15 cellular contexts compared by ENCODE assay signal in the genomic region with DNA sequence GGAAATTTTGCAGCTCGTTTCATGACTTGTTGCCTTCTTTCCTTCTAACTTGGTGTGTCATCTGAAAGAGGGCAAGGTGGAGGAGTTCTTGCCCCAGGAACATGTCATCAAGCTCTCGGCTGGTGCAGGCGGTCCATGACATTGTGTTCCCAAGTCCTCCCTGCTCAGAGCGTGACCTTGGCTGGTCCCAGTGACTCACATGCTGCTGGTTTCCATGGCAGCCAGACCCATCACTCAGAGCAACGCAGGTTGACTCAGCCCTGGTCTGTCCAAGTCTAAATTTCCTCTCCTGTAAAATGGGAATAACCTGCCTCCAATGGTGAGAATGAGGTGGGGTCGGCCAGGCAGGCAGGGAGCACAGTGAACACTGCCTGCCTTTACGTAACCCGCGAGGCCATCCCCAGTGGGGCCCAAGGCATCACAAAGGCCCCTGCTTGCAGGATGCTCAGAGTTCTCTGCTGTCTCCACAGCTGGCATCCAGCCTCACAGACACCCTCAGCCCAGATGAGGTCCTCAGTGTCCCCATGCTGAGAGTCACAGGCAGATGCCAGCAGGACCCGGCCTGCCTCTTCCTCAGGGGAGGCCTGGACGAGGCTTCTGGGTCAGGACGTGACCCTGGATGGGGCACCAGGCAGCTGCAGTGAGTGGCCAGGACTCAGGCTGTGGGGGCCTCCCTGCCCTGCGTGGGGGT.
DNase-seq lines count a peak whose midpoint lies in the region; ATAC-seq, FAIRE-seq and TF ChIP-seq lines count a peak whose summit lies in the region.
"Had no signal": no experiment of that assay in that cellular context is flagged by ENCODE, and none has a peak within 500 bp of the region (broad histone marks: within the 10 kb centered on the region; RNA-seq: fewer than 3 reads in every experiment).

No MANE protein-coding gene starts in this region.

- CTCF ChIA-PET in A549 (lab: Yijun Ruan, JAX), result interaction anchor here (0.9 to 1.4 kb wide), 3 partner anchors 12 to 194 kb away, joined by 3 read pairs; no protein-coding TSS in a partner anchor
- CTCF ChIA-PET in T-cell (lab: Charles Lee), result no interaction called here

- TF ChIP-seq POLR2A in A549 (IDR thresholded peaks at IDR 0.05; ENCODE audit: low read length), result no peak
- TF ChIP-seq POLR2A in vagina (IDR thresholded peaks at IDR 0.05), result no peak

- no peaks in the 10 kb centered on the region for H3K9me3 Mint-ChIP-seq in T-cell
- H3K9me3 Mint-ChIP-seq: GM23338, naive B cell had no signal

- peaks cover 0 to 4% of the 10 kb centered on the region in 2 donors for H3K27me3 Mint-ChIP-seq in T-cell

- POLR2A ChIA-PET in A549 (lab: Yijun Ruan, JAX) (no interaction called here), T-cell (lab: Charles Lee) (no interaction called here)

- peaks cover 0 to 6% (median 0%) of the 10 kb centered on the region in 3 donors for H3K4me1 Mint-ChIP-seq in T-cell
- H3K4me1 Mint-ChIP-seq: naive B cell had no signal

- H3K4me1 ChIP-seq in A549 (no peaks in the 10 kb centered on the region), vagina (peaks cover 18% of the 10 kb centered on the region)
- H3K4me1 ChIP-seq: BE2C had no signal

- H3K36me3 ChIP-seq in kidney epithelial cell (ENCODE audit: control insufficient read depth, insufficient read depth, low read length) (no peaks in the 10 kb centered on the region), vagina (no peaks in the 10 kb centered on the region)
- H3K36me3 ChIP-seq: BE2C had no signal

- intact Hi-C loops in vagina (cut with DNase I), result no loop called here

- FAIRE-seq in A549 (lab: Jason Lieb, UNC), result no peak

- H3K27ac ChIP-seq in A549 (no peak overlapping the region), vagina (no peak overlapping the region)
- H3K27ac ChIP-seq: dorsolateral prefrontal cortex had no signal

- TF ChIP-seq CTCF in A549 (IDR thresholded peaks at IDR 0.05) (no peak), cardiac fibroblast (IDR thresholded peaks at IDR 0.05; ENCODE audit: low read depth, low read length) (no peak), kidney epithelial cell (IDR thresholded peaks at IDR 0.05; ENCODE audit: insufficient read depth, low read length, poor library complexity, severe bottlenecking) (no peak), vagina (IDR thresholded peaks at IDR 0.05) (no peak)

- H3K36me3 Mint-ChIP-seq in T-cell, result no peaks in the 10 kb centered on the region
- H3K36me3 Mint-ChIP-seq: naive B cell had no signal

- H3K4me3 ChIP-seq in A549 (no peak overlapping the region), cardiac fibroblast (replicated peaks in 1 of 2; ENCODE audit: low read depth in 2 of 2, low read length in 2 of 2) (no peak overlapping the region), kidney epithelial cell (ENCODE audit: low read depth, low read length) (no peak overlapping the region), vagina (no peak overlapping the region)
- H3K4me3 ChIP-seq: dorsolateral prefrontal cortex, GM23338 had no signal

- H3K27ac Mint-ChIP-seq in T-cell, result no peak overlapping the region
- H3K27ac Mint-ChIP-seq: GM23338, naive B cell had no signal

- DNase-seq in A549 (ENCODE audit: low read depth in 1 of 2, low spot score in 1 of 2), result peak; percentile 41 to 56
- peak; percentile 41 for DNase-seq in HT1080 (ENCODE audit: low read depth)
- DNase-seq in cardiac fibroblast (ENCODE audit: low read depth in 2 of 2), result peak; percentile 52 to 93
- DNase-seq in kidney epithelial cell (ENCODE audit: low read depth), result peak; percentile 95
- no peak for DNase-seq in T-cell
- DNase-seq in NCI-H2171 treated with DMSO at 0.1 percent for 48 hours (lab: John Stamatoyannopoulos, UW), result no peak
- DNase-seq in vagina (ENCODE audit: extremely low spot score in 2 of 2), result no peak
- no peak for DNase-seq in amygdala (lab: John Stamatoyannopoulos, UW)
- DNase-seq: activated CD4-positive, alpha-beta T cell treated with anti-CD3 and anti-CD28 coated beads for 4 hours; BE2C; dorsolateral prefrontal cortex; KG1; naive B cell; NCI-H345 had no signal

- H3K4me2 ChIP-seq in A549, result no peak overlapping the region
- H3K4me2 ChIP-seq: GM23338 had no signal

- peaks cover 2% of the 10 kb centered on the region for H3K27me3 ChIP-seq in kidney epithelial cell (ENCODE audit: control insufficient read depth, insufficient read depth, low read length)
- no peaks in the 10 kb centered on the region for H3K27me3 ChIP-seq in vagina
- H3K27me3 ChIP-seq: BE2C had no signal

- 30% methylated on average over 7 of the region's 13 CpGs for WGBS in A549 (ENCODE audit: missing lambda C conversion rate)

- peak in 1 of 2 experiments; percentile 56; a peak in 2 of 6 replicates for ATAC-seq in A549
- ATAC-seq in T-cell (replicated peaks in 1 of 4), result no peak
- ATAC-seq: GM23338 had no signal

- TF ChIP-seq RAD21 in A549 (conservative IDR thresholded peaks at IDR 0.05 in 1 of 2, IDR thresholded peaks at IDR 0.05 in 1 of 2), result no peak

- H3K9me3 ChIP-seq in A549 (no peaks in the 10 kb centered on the region), vagina (no peaks in the 10 kb centered on the region)
- H3K9me3 ChIP-seq: BE2C had no signal

- H3K4me3 Mint-ChIP-seq in T-cell, result no peak overlapping the region
- H3K4me3 Mint-ChIP-seq: GM23338, naive B cell had no signal

- no peak for TF ChIP-seq EP300 in A549 (IDR thresholded peaks at IDR 0.05)

TF ChIP-seq in A549, 52 proteins besides CTCF, POLR2A, EP300 and RAD21:
- TF ChIP-seq, protein P1, sequence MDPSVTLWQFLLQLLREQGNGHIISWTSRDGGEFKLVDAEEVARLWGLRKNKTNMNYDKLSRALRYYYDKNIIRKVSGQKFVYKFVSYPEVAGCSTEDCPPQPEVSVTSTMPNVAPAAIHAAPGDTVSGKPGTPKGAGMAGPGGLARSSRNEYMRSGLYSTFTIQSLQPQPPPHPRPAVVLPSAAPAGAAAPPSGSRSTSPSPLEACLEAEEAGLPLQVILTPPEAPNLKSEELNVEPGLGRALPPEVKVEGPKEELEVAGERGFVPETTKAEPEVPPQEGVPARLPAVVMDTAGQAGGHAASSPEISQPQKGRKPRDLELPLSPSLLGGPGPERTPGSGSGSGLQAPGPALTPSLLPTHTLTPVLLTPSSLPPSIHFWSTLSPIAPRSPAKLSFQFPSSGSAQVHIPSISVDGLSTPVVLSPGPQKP (IDR thresholded peaks at IDR 0.05; ENCODE audit: low read depth, low read length), result no peak
- TF ChIP-seq RFX5 (IDR thresholded peaks at IDR 0.05) (no peak), ZC3H11A (IDR thresholded peaks at IDR 0.05) (no peak), TP53 (CRISPR knock-in tag; IDR thresholded peaks at IDR 0.05) (no peak), HOXB5 (CRISPR knock-in tag; IDR thresholded peaks at IDR 0.05) (no peak), FOXS1 (CRISPR knock-in tag; IDR thresholded peaks at IDR 0.05) (no peak), ESRRA (IDR thresholded peaks at IDR 0.05; ENCODE audit: borderline replicate concordance, low read length) (no peak), HDAC2 (IDR thresholded peaks at IDR 0.05) (no peak), SMC3 (IDR thresholded peaks at IDR 0.05) (no peak), RNF2 (IDR thresholded peaks at IDR 0.05; ENCODE audit: borderline replicate concordance, low read depth) (no peak), RARB (CRISPR knock-in tag; IDR thresholded peaks at IDR 0.05) (no peak), EHF (CRISPR knock-in tag; IDR thresholded peaks at IDR 0.05) (no peak)
- TF ChIP-seq, protein P2, sequence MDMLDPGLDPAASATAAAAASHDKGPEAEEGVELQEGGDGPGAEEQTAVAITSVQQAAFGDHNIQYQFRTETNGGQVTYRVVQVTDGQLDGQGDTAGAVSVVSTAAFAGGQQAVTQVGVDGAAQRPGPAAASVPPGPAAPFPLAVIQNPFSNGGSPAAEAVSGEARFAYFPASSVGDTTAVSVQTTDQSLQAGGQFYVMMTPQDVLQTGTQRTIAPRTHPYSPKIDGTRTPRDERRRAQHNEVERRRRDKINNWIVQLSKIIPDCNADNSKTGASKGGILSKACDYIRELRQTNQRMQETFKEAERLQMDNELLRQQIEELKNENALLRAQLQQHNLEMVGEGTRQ (IDR thresholded peaks at IDR 0.05), result no peak

Comparison
In these comparisons a context has a peak if more than half of its experiments do, and no peak if none do; other contexts are left out.
1. DNase-seq: peak in A549 (2 of 2), HT1080 (single experiment), cardiac fibroblast (2 of 2) and kidney epithelial cell (single experiment); none in T-cell (0 of 34), NCI-H2171 treated with DMSO at 0.1 percent for 48 hours (single experiment), vagina (0 of 2) and amygdala (0 of 56).